In the genomic region with DNA sequence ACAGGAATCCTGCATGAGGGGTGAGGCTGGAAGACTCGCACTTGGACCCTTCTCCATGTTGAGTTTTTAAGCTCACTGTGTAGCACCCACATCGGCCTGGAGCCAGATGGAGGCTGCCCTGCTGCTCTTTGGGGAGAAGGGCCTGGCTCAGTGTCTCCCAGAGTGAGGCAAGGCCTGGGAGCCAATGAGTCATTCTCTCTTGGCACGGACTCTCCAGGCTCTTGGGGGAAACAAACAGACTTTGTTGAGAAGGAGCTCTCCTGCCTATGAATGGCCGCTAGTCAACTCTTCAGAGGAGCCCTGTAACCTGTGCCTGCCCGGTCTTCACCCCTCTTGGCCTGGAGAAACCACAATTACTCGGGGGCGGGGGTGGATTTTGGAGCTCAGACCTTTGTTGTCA, we compare ENCODE assay signal across 10 cellular contexts. TPM values are rescaled to one million over a fixed set of nuclear protein-coding genes. Genes with fewer than 3 reads are reported as not detected.
A peak's percentile ranks its signal among the peaks of the same experiment; 100 is the strongest.
DNase-seq lines count a peak whose midpoint lies in the region; ATAC-seq and TF ChIP-seq lines count a peak whose summit lies in the region.
"Had no signal": no experiment of that assay in that cellular context is flagged by ENCODE, and none has a peak within 500 bp of the region (broad histone marks: within the 10 kb centered on the region; RNA-seq: fewer than 3 reads in every experiment).

No MANE protein-coding gene starts in this region.

- H3K4me1 ChIP-seq in stomach = peaks cover 0 to 20% (median 10%) of the 10 kb centered on the region in 4 donors

- no peak overlapping the region for H3K4me3 Mint-ChIP-seq in HFFc6
- H3K4me3 Mint-ChIP-seq: memory B cell had no signal

- ATAC-seq in SK-N-SH treated with all-trans-retinoic acid at 6 μM for 48 hours = no peak

- no peak overlapping the region for H3K27ac ChIP-seq in caudate nucleus (ENCODE audit: low read depth, low read length)
- H3K27ac ChIP-seq in stomach = no peak overlapping the region

- no peak overlapping the region for H3K4me3 ChIP-seq in stomach

- no peaks in the 10 kb centered on the region; the same call in 1 of the 2 replicates for H3K36me3 Mint-ChIP-seq in HFFc6 (ENCODE audit: low read depth)
- H3K36me3 Mint-ChIP-seq: memory B cell had no signal

- no peaks in the 10 kb centered on the region for H3K4me1 Mint-ChIP-seq in HFFc6 (ENCODE audit: low read depth)
- H3K4me1 Mint-ChIP-seq: memory B cell had no signal

- no peaks in the 10 kb centered on the region for H3K27me3 ChIP-seq in stomach

- intact Hi-C loops in stomach (cut with DNase I; ENCODE audit: low total_unique reads) = no loop called here

- H3K27ac Mint-ChIP-seq in HFFc6 = no peak overlapping the region
- H3K27ac Mint-ChIP-seq: memory B cell had no signal

- TF ChIP-seq CTCF in stomach (IDR thresholded peaks at IDR 0.05) = no peak
- no peak for TF ChIP-seq CTCF in HFFc6 (IDR thresholded peaks at IDR 0.05)

- TF ChIP-seq POLR2A in stomach (IDR thresholded peaks at IDR 0.05) = no peak

- 24 to 41% (median 37%) methylated on average over 6 to 7 of the region's 7 CpGs for WGBS in stomach, 5 donors

- no peaks in the 10 kb centered on the region for H3K9me3 ChIP-seq in stomach

- H3K36me3 ChIP-seq in stomach = no peaks in the 10 kb centered on the region

- H3K9me3 Mint-ChIP-seq in HFFc6 = peaks cover 39% of the 10 kb centered on the region
- H3K9me3 Mint-ChIP-seq: memory B cell had no signal

- DNase-seq in H4 (ENCODE audit: low spot score) = peak; percentile 66
- DNase-seq in caudate nucleus (lab: John Stamatoyannopoulos, UW) = peak in 54 of 61 donors; percentile 5 to 73 (median 38)
- DNase-seq in hippocampal formation (lab: John Stamatoyannopoulos, UW) = peak; percentile 7 to 51
- DNase-seq in stomach = peak; percentile 59
- no peak for DNase-seq in GM19238 (ENCODE audit: insufficient read length, low spot score)
- DNase-seq in NCI-H446 treated with DMSO at 0.1 percent for 48 hours (lab: John Stamatoyannopoulos, UW) = no peak
- DNase-seq in HFFc6 = no peak
- DNase-seq: COR-L47 had no signal

- no peak for TF ChIP-seq EP300 in stomach (IDR thresholded peaks at IDR 0.05)

- no peaks in the 10 kb centered on the region; the same call in 1 of the 2 replicates for H3K27me3 Mint-ChIP-seq in HFFc6 (ENCODE audit: insufficient read depth)

TF ChIP-seq in SK-N-SH treated with all-trans-retinoic acid at 6 μM for 48 hours, 23 proteins besides CTCF, POLR2A, EP300 and RAD21:
- TF ChIP-seq ZFP3 (CRISPR knock-in tag; IDR thresholded peaks at IDR 0.05) = no peak
- TF ChIP-seq, protein P1, sequence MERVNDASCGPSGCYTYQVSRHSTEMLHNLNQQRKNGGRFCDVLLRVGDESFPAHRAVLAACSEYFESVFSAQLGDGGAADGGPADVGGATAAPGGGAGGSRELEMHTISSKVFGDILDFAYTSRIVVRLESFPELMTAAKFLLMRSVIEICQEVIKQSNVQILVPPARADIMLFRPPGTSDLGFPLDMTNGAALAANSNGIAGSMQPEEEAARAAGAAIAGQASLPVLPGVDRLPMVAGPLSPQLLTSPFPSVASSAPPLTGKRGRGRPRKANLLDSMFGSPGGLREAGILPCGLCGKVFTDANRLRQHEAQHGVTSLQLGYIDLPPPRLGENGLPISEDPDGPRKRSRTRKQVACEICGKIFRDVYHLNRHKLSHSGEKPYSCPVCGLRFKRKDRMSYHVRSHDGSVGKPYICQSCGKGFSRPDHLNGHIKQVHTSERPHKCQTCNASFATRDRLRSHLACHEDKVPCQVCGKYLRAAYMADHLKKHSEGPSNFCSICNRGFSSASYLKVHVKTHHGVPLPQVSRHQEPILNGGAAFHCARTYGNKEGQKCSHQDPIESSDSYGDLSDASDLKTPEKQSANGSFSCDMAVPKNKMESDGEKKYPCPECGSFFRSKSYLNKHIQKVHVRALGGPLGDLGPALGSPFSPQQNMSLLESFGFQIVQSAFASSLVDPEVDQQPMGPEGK (CRISPR knock-in tag; IDR thresholded peaks at IDR 0.05; ENCODE audit: borderline replicate concordance) = no peak

RNA-seq across cellular contexts. Expression of a gene that starts 50.8 kb away (rescaled TPM):
- 6.6 and 7.9 TPM in 2 replicates for total RNA-seq in H4 (2014; rRNA removed; shearing (Covaris generic))
- total RNA-seq in stomach = 100 to 1,000 TPM in 1 of 5 donors, 10 to 100 TPM in 4; 11.9 to 159 (median 16.7) TPM
- 10 to 100 TPM in 2 of 3 donors, 1 to 10 TPM in 1; 7.5 to 11.3 (median 10.1) TPM for polyA plus RNA-seq in stomach
- not detected for total RNA-seq in HFFc6 (2021; fragmentation: NEBNext Ultra II Directional; extraction: Animal tissue kit (Norgen Biotek cat#: 25700))

Comparison
In these comparisons a context has a peak if more than half of its experiments do, and no peak if none do; other contexts are left out.
1. DNase-seq: peak in H4 (single experiment), caudate nucleus (54 of 61), hippocampal formation (2 of 2) and stomach (single experiment); none in GM19238 (single experiment), NCI-H446 treated with DMSO at 0.1 percent for 48 hours (single experiment) and HFFc6 (single experiment).